In the genomic region with DNA sequence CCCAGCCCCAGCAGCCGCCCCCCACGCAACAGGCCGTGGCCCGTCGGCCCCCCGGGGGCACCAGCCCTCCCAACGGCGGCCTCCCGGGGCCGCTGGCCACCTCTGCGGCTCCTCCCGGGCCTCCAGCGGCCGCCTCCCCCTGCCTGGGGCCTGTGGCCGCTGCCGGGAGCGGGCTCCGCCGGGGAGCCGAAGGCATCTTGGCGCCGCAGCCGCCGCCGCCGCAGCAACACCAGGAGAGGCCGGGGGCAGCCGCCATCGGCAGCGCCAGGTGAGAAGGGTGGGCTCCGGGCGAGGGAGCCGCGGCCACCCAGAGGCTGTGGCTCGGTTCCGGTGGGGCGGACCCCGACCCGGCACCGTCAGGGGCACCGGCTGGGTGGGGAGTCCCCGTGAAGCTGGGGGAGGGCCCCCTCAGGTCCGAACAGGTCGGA, we compare ENCODE assay signal across 2 cellular contexts.
TF ChIP-seq lines count a peak whose summit lies in the region.

No MANE protein-coding gene starts in this region.

TF ChIP-seq in endothelial cell of umbilical vein, 7 proteins besides CTCF, POLR2A, EP300 and RAD21:
- TF ChIP-seq FOS (IDR thresholded peaks at IDR 0.05; ENCODE audit: borderline replicate concordance, insufficient read depth, low read length) = no peak
- no peak for TF ChIP-seq POLR2AphosphoS5 (IDR thresholded peaks at IDR 0.05; ENCODE audit: insufficient read depth, low read depth, low read length)
- TF ChIP-seq GATA2 (IDR thresholded peaks at IDR 0.05; ENCODE audit: insufficient read depth, insufficient read length, low read depth, low read length) = no peak
- no peak for TF ChIP-seq EZH2 (IDR thresholded peaks at IDR 0.05; ENCODE audit: borderline replicate concordance, low read depth, low read length, severe bottlenecking)
- TF ChIP-seq, protein P1, sequence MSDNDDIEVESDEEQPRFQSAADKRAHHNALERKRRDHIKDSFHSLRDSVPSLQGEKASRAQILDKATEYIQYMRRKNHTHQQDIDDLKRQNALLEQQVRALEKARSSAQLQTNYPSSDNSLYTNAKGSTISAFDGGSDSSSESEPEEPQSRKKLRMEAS (IDR thresholded peaks at IDR 0.05; ENCODE audit: insufficient read depth, insufficient read length) = no peak
- no peak for TF ChIP-seq MYC (IDR thresholded peaks at IDR 0.05; ENCODE audit: low read depth, low read length)
- TF ChIP-seq JUN (IDR thresholded peaks at IDR 0.05; ENCODE audit: borderline replicate concordance, insufficient read depth, insufficient read length, low read depth) = no peak

TF ChIP-seq in neural cell, 6 proteins besides CTCF, POLR2A, EP300 and RAD21:
- no peak for TF ChIP-seq MXI1 (conservative IDR thresholded peaks at IDR 0.05; ENCODE audit: poor library complexity, severe bottlenecking)
- TF ChIP-seq EZH2 (IDR thresholded peaks at IDR 0.05; ENCODE audit: borderline replicate concordance, insufficient read depth, low read length, poor library complexity, severe bottlenecking) = no peak
